1 cellular context compared by ENCODE assay signal in genomic region chr4:180770265-180770664, GRCh38.
TF ChIP-seq lines count a peak whose summit lies in the region.

No MANE protein-coding gene starts in this region.

TF ChIP-seq in H1, 55 proteins besides CTCF, POLR2A, EP300 and RAD21 (continued from another document):
- no peak for TF ChIP-seq USF2 (IDR thresholded peaks at IDR 0.05; ENCODE audit: low read length)
- no peak for TF ChIP-seq SUZ12 (IDR thresholded peaks at IDR 0.05; ENCODE audit: low read length)
- TF ChIP-seq CTBP2 (IDR thresholded peaks at IDR 0.05; ENCODE audit: borderline replicate concordance, insufficient read depth, insufficient read length, low read length), result no peak
